ENCODE assay signal across 19 cellular contexts in the genomic region with DNA sequence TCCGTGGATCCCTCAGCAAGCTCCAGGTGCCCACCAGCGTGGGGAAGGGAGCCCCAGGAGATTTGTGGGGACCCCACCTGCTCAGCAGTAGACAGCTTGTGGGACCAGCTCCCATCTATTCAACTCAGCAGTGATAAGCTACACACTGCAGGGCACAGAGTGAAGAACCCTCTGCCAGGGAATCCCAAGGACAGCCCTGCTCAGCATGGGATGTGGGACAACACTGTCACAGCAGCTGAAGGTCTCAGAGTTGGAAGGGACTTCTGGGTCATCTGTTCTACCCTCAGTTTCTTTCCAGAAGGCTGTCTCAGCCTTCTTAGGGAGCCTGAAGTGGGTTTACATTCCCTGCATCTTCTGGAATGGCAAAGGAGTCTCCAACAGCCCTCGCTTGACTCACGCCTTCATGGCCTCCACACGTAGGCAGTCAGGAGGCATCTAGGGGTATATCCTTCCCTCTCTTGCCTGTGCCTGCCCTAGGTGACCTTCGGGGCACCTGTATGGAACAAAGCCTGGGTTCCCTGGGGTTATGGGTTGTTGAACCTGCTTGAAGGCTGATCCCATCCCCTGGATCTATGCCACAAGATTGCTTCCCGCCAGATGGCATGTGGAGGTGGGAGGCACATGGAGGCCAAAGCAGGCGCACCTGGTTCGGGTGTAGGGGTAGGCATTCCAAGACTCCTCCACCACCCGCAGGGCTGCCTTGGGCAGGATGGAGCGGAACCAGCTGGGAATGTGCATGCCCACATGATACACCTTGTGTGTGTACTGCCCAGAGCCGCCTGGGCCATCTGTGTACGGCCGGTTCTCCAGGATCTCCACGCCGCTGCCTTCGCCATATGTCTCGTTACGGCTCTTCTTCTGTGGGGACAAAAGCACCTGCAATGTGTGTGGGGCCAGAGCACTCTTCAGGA. TPM values are rescaled to one million over a fixed set of nuclear protein-coding genes. Genes with fewer than 3 reads are reported as not detected.
A peak's percentile ranks its signal among the peaks of the same experiment; 100 is the strongest.
DNase-seq lines count a peak whose midpoint lies in the region; ATAC-seq, FAIRE-seq and TF ChIP-seq lines count a peak whose summit lies in the region.
"Had no signal": no experiment of that assay in that cellular context is flagged by ENCODE, and none has a peak within 500 bp of the region (broad histone marks: within the 10 kb centered on the region; RNA-seq: fewer than 3 reads in every experiment).

No MANE protein-coding gene starts in this region.

- no peak for TF ChIP-seq RAD21 in H1 (IDR thresholded peaks at IDR 0.05 in 1 of 2, conservative IDR thresholded peaks at IDR 0.05 in 1 of 2; ENCODE audit: low read depth in 2 of 2, low read length in 2 of 2)

- POLR2A ChIA-PET in H1 (lab: Charles Lee; ENCODE audit: partially characterized antibody) = interaction anchor here (0.9 kb wide), 1 partner anchor 12 kb away, joined by 3 read pairs; no protein-coding TSS in a partner anchor

- no peak overlapping the region for H4K12ac ChIP-seq in trophoblast cell (ENCODE audit: low read depth, low read length)

- DNase-seq in NCI-H2171 treated with DMSO at 0.1 percent for 48 hours (lab: John Stamatoyannopoulos, UW) = peak; percentile 28
- DNase-seq in NCI-H2171 (lab: John Stamatoyannopoulos, UW) = no peak
- DNase-seq in bronchial epithelial cell (ENCODE audit: low read depth) = no peak
- no peak for DNase-seq in H1 (ENCODE audit: low read depth in 1 of 2, low spot score in 2 of 2)
- DNase-seq in trophoblast cell = peak; percentile 43 to 74
- DNase-seq in Kasumi-1 (lab: John Stamatoyannopoulos, UW) = no peak
- no peak for DNase-seq in heart right ventricle
- DNase-seq: AML-193; Caco-2; CD4-positive, alpha-beta T cell; GDM1; H9 had no signal

- H4K8ac ChIP-seq in H1 (ENCODE audit: extremely low read depth, insufficient read depth, low read length) = no peak overlapping the region
- H4K8ac ChIP-seq in trophoblast cell (ENCODE audit: low read depth, low read length) = no peak overlapping the region

- H3K9ac ChIP-seq in H1 (replicated peaks in 1 of 4; ENCODE audit: extremely low read depth in 1 of 4, low read depth in 3 of 4, low read length in 3 of 4) = no peak overlapping the region
- no peak overlapping the region for H3K9ac ChIP-seq in trophoblast cell (ENCODE audit: low read length)

- H2BK120ac ChIP-seq in H1 (replicated peaks; ENCODE audit: low read depth, low read length) = no peak overlapping the region
- H2BK120ac ChIP-seq in trophoblast cell (ENCODE audit: insufficient read depth, low read length, poor library complexity) = no peak overlapping the region

- TF ChIP-seq CTCF in bronchial epithelial cell (IDR thresholded peaks at IDR 0.05; ENCODE audit: insufficient read depth, low read length, severe bottlenecking) (no peak), H1 (IDR thresholded peaks at IDR 0.05; ENCODE audit: control extremely low read depth in 1 of 3, insufficient read depth in 1 of 3, low read depth in 1 of 3, low read length in 3 of 3) (no peak), heart right ventricle (IDR thresholded peaks at IDR 0.05) (no peak)

- FAIRE-seq in bronchial epithelial cell (lab: Jason Lieb, UNC) (peak; percentile 23), H1 (lab: Jason Lieb, UNC) (no peak)
- FAIRE-seq: A549, D721Med, HepG2 had no signal

- no peak overlapping the region for H4K91ac ChIP-seq in H1 (replicated peaks; ENCODE audit: insufficient read length, low read length)
- no peak overlapping the region for H4K91ac ChIP-seq in trophoblast cell (ENCODE audit: low read depth, low read length)

- H3K14ac ChIP-seq in H1 (ENCODE audit: insufficient read length) (no peak overlapping the region), trophoblast cell (ENCODE audit: low read length) (no peak overlapping the region)

- H3K4ac ChIP-seq in H1 (replicated peaks; ENCODE audit: insufficient read length, low read depth, low read length) (no peak overlapping the region), trophoblast cell (ENCODE audit: low read depth, low read length) (no peak overlapping the region)

- H3K27ac ChIP-seq in H1 (ENCODE audit: low read depth, low read length) (no peak overlapping the region), trophoblast cell (ENCODE audit: low read depth, low read length) (no peak overlapping the region), heart right ventricle (no peak overlapping the region)
- H3K27ac ChIP-seq: 22Rv1, A549, C4-2B had no signal

- H3K4me1 ChIP-seq in H1 (replicated peaks in 1 of 4; ENCODE audit: control insufficient read depth in 3 of 4, insufficient read depth in 4 of 4, low read length in 3 of 4) (no peaks in the 10 kb centered on the region), trophoblast cell (ENCODE audit: control insufficient read depth in 1 of 2, insufficient read depth in 2 of 2, low read length in 2 of 2) (peaks cover 10 to 11% of the 10 kb centered on the region in 2 experiments), heart right ventricle (no peaks in the 10 kb centered on the region)

- H3K23ac ChIP-seq in H1 (ENCODE audit: insufficient read length) (no peak overlapping the region), trophoblast cell (ENCODE audit: low read length) (no peak overlapping the region)

- no peak overlapping the region for H2BK15ac ChIP-seq in H1 (ENCODE audit: low read length)

- TF ChIP-seq POLR2A in H1 (IDR thresholded peaks at IDR 0.05; ENCODE audit: control extremely low read depth in 1 of 2, low read depth in 2 of 2, low read length in 2 of 2) = no peak

- WGBS in H1 (ENCODE audit: extremely low coverage in 1 of 2, insufficient coverage in 1 of 2, insufficient read length in 1 of 2, insufficient replicate concordance in 2 of 2, low coverage in 1 of 2, low lambda C conversion rate in 2 of 2, missing lambda C conversion rate in 1 of 2), 2 experiments = 89% methylated on average over 19 of the region's 19 CpGs; no CpG with 5 or more reads in 1 of the 2 experiments
- WGBS in trophoblast cell (ENCODE audit: extremely low coverage, insufficient coverage, insufficient read length) = no CpG with 5 or more reads among the region's 19 CpGs
- 95 to 98% methylated on average over 19 of the region's 19 CpGs for WGBS in heart right ventricle, 2 donors

- H3K4me2 ChIP-seq in H1 (ENCODE audit: insufficient read depth in 1 of 2, low read depth in 2 of 2, low read length in 2 of 2) (no peak overlapping the region), trophoblast cell (ENCODE audit: low read length) (no peak overlapping the region)
- H3K4me2 ChIP-seq: A549, GM23338 had no signal

- H3K18ac ChIP-seq in H1 (ENCODE audit: extremely low read depth, low read length) (no peak overlapping the region), trophoblast cell (ENCODE audit: low read length) (no peak overlapping the region)

- CTCF ChIA-PET in H1 (lab: Charles Lee; ENCODE audit: partially characterized antibody) = interaction anchor here (1.1 to 1.7 kb wide), 4 partner anchors 11 to 47 kb away, joined by 3 to 5 read pairs (median 3); no protein-coding TSS in a partner anchor

- H3K27me3 ChIP-seq in bronchial epithelial cell (ENCODE audit: control insufficient read depth, insufficient read depth, low read length) (no peaks in the 10 kb centered on the region), H1 (replicated peaks in 1 of 4; ENCODE audit: control insufficient read depth in 3 of 4, extremely low read depth in 1 of 4, insufficient read depth in 3 of 4, low read length in 3 of 4) (no peaks in the 10 kb centered on the region), trophoblast cell (ENCODE audit: insufficient read depth, low read length) (no peaks in the 10 kb centered on the region), heart right ventricle (no peaks in the 10 kb centered on the region)

- H3K4me3 ChIP-seq in bronchial epithelial cell (ENCODE audit: low read depth, low read length) = no peak overlapping the region
- no peak overlapping the region for H3K4me3 ChIP-seq in H1 (ENCODE audit: extremely low read depth in 1 of 4, insufficient read depth in 2 of 4, low read depth in 3 of 4, low read length in 4 of 4)
- H3K4me3 ChIP-seq in trophoblast cell (ENCODE audit: low read depth, low read length) = no peak overlapping the region
- no peak overlapping the region for H3K4me3 ChIP-seq in heart right ventricle
- H3K4me3 ChIP-seq: A549, GM23338 had no signal

- H2BK5ac ChIP-seq in H1 (ENCODE audit: low read depth, low read length) (no peak overlapping the region; the same call in 1 of the 2 replicates), trophoblast cell (ENCODE audit: low read depth, low read length, poor library complexity) (no peak overlapping the region)

- H2AK5ac ChIP-seq in H1 (ENCODE audit: low read depth, low read length) (no peak overlapping the region), trophoblast cell (ENCODE audit: low read length) (no peak overlapping the region)

- peaks cover 0 to 3% of the 10 kb centered on the region in 2 experiments for H4K20me1 ChIP-seq in H1 (replicated peaks in 1 of 2; ENCODE audit: control insufficient read depth in 1 of 2, insufficient read depth in 2 of 2, low read length in 2 of 2)

- no peak overlapping the region for H2AFZ ChIP-seq in H1 (ENCODE audit: low read length)
- no peak overlapping the region for H2AFZ ChIP-seq in trophoblast cell (ENCODE audit: insufficient read depth, low read length, poor library complexity)
- H2AFZ ChIP-seq: GM23338 had no signal

- no peaks in the 10 kb centered on the region for H3K23me2 ChIP-seq in H1 (ENCODE audit: low read depth, low read length)

- H3K36me3 ChIP-seq in bronchial epithelial cell (ENCODE audit: control insufficient read depth, insufficient read depth, low read length) = no peaks in the 10 kb centered on the region
- H3K36me3 ChIP-seq in H1 (ENCODE audit: control insufficient read depth in 2 of 4, insufficient read depth in 4 of 4, low read length in 3 of 4) = no peaks in the 10 kb centered on the region
- no peaks in the 10 kb centered on the region for H3K36me3 ChIP-seq in trophoblast cell (ENCODE audit: control insufficient read depth in 1 of 2, insufficient read depth in 2 of 2, low read length in 2 of 2)
- H3K36me3 ChIP-seq in heart right ventricle = peaks cover 0 to 56% (median 11%) of the 10 kb centered on the region in 9 donors

- H3K79me2 ChIP-seq in H1 (ENCODE audit: control insufficient read depth in 1 of 2, insufficient read depth in 2 of 2, low read length in 2 of 2) = no peaks in the 10 kb centered on the region
- H3K79me2 ChIP-seq in trophoblast cell (ENCODE audit: control insufficient read depth, insufficient read depth, low read length, poor library complexity) = no peaks in the 10 kb centered on the region

- no peaks in the 10 kb centered on the region for H3K79me1 ChIP-seq in H1 (ENCODE audit: low read depth, low read length)
- H3K79me1 ChIP-seq in trophoblast cell (ENCODE audit: low read length) = no peaks in the 10 kb centered on the region

- no peak overlapping the region for H4K5ac ChIP-seq in H1 (ENCODE audit: insufficient read length, low read depth, low read length)

- intact Hi-C loops in heart right ventricle (cut with DNase I) = no loop called here

- ATAC-seq in HG02885 (IDR thresholded peaks at IDR 0.05; ENCODE audit: poor library complexity, unreplicated experiment) (no peak), heart right ventricle (no peak)
- ATAC-seq: A549, GM23338, HepG2 had no signal

- TF ChIP-seq EP300 in H1 (IDR thresholded peaks at IDR 0.05; ENCODE audit: borderline replicate concordance in 1 of 2, low read depth in 2 of 2, low read length in 2 of 2) = no peak

- no peak overlapping the region for H3K56ac ChIP-seq in H1 (replicated peaks; ENCODE audit: insufficient read length, low read depth, low read length)

- H2BK20ac ChIP-seq in H1 (ENCODE audit: low read length) = no peak overlapping the region

- H2BK12ac ChIP-seq in H1 (ENCODE audit: low read depth, low read length) (no peak overlapping the region), trophoblast cell (ENCODE audit: low read length) (no peak overlapping the region)

- H3K9me3 ChIP-seq in H1 (ENCODE audit: insufficient read depth in 2 of 2, low read depth in 1 of 2, low read length in 1 of 2) (no peaks in the 10 kb centered on the region; a peak in 1 of 4 replicates), trophoblast cell (ENCODE audit: insufficient read depth, low read depth, low read length) (no peaks in the 10 kb centered on the region), heart right ventricle (no peaks in the 10 kb centered on the region)
- H3K9me3 ChIP-seq: A549, Caco-2 had no signal

RNA-seq across cellular contexts. Expression of a gene that starts 33.0 kb away (rescaled TPM):
- 158 and 237 TPM in 2 replicates for total RNA-seq in bronchial epithelial cell
- total RNA-seq in H1 (2021; fragmentation: NEBNext Ultra II Directional; extraction: Animal tissue kit (Norgen Biotek cat#: 25700)) = 109 and 115 TPM in 2 replicates
- polyA plus RNA-seq in H1 (2011; rRNA removed) = 76.4 and 97.6 TPM in 2 replicates
- 167 TPM for polyA plus RNA-seq in H1 (2011; cell fraction: cytosol; rRNA removed)
- 189 TPM for polyA plus RNA-seq in H1 (2011; cell fraction: nucleus; rRNA removed)
- 132 to 155 TPM (median 146 TPM) in 4 replicates for polyA plus RNA-seq in H1 (2012, experiment 1 of 2)
- polyA plus RNA-seq in H1 (2012, experiment 2 of 2) = 99.7 TPM
- 111 TPM for polyA plus RNA-seq in H1 (2013, experiment 1 of 2)
- polyA plus RNA-seq in H1 (2013, experiment 2 of 2) = 111 TPM
- 18.1 and 21.2 TPM in 2 replicates for polyA minus RNA-seq in H1 (2011; rRNA and poly(A)+ RNA removed)
- 44.5 TPM for polyA minus RNA-seq in H1 (2011; cell fraction: cytosol; rRNA and poly(A)+ RNA removed)
- polyA minus RNA-seq in H1 (2011; cell fraction: nucleus; rRNA and poly(A)+ RNA removed) = 19.1 TPM
- polyA plus RNA-seq in trophoblast cell (2013) = 121 and 122 TPM in 2 replicates
- 100 to 1,000 TPM; 125 to 161 (median 137) TPM for total RNA-seq in heart right ventricle
- 100 to 1,000 TPM; 226 to 319 TPM for polyA plus RNA-seq in heart right ventricle

RNA-seq across cellular contexts. Expression of a gene that starts 38.4 kb away (rescaled TPM):
- total RNA-seq in bronchial epithelial cell = 15.0 and 17.0 TPM in 2 replicates
- 17.3 and 17.4 TPM in 2 replicates for total RNA-seq in H1 (2021; fragmentation: NEBNext Ultra II Directional; extraction: Animal tissue kit (Norgen Biotek cat#: 25700))
- polyA plus RNA-seq in H1 (2011; rRNA removed) = 20.3 and 35.6 TPM in 2 replicates
- 27.1 TPM for polyA plus RNA-seq in H1 (2011; cell fraction: cytosol; rRNA removed)
- 58.8 TPM for polyA plus RNA-seq in H1 (2011; cell fraction: nucleus; rRNA removed)
- polyA plus RNA-seq in H1 (2012, experiment 1 of 2) = 6.5 to 12.5 TPM (median 11.5 TPM) in 4 replicates
- 9.1 TPM for polyA plus RNA-seq in H1 (2012, experiment 2 of 2)
- 5.4 TPM for polyA plus RNA-seq in H1 (2013, experiment 1 of 2)
- 5.4 TPM for polyA plus RNA-seq in H1 (2013, experiment 2 of 2)
- polyA minus RNA-seq in H1 (2011; rRNA and poly(A)+ RNA removed) = 10.5 and 13.0 TPM in 2 replicates
- polyA minus RNA-seq in H1 (2011; cell fraction: cytosol; rRNA and poly(A)+ RNA removed) = 10.9 TPM
- 27.0 TPM for polyA minus RNA-seq in H1 (2011; cell fraction: nucleus; rRNA and poly(A)+ RNA removed)
- 5.6 and 6.0 TPM in 2 replicates for polyA plus RNA-seq in trophoblast cell (2013)
- 10 to 100 TPM; 10.6 to 17.1 (median 12.0) TPM for total RNA-seq in heart right ventricle
- 10 to 100 TPM; 12.0 to 15.9 TPM for polyA plus RNA-seq in heart right ventricle

RNA-seq across cellular contexts. Expression of a gene that starts 47.2 kb away (rescaled TPM):
- total RNA-seq in bronchial epithelial cell = 2.3 and 3.4 TPM in 2 replicates
- total RNA-seq in H1 (2021; fragmentation: NEBNext Ultra II Directional; extraction: Animal tissue kit (Norgen Biotek cat#: 25700)) = 6.3 and 8.0 TPM in 2 replicates
- polyA plus RNA-seq in H1 (2011; rRNA removed) = 3.8 and 5.0 TPM in 2 replicates
- polyA plus RNA-seq in H1 (2011; cell fraction: cytosol; rRNA removed) = 4.0 TPM
- polyA plus RNA-seq in H1 (2011; cell fraction: nucleus; rRNA removed) = 7.8 TPM
- 1.7 to 3.8 TPM (median 3.3 TPM) in 4 replicates for polyA plus RNA-seq in H1 (2012, experiment 1 of 2)
- polyA plus RNA-seq in H1 (2012, experiment 2 of 2) = 3.3 TPM
- 3.2 TPM for polyA plus RNA-seq in H1 (2013, experiment 1 of 2)
- 3.4 TPM for polyA plus RNA-seq in H1 (2013, experiment 2 of 2)
- 6.1 and 7.9 TPM in 2 replicates for polyA minus RNA-seq in H1 (2011; rRNA and poly(A)+ RNA removed)
- 6.6 TPM for polyA minus RNA-seq in H1 (2011; cell fraction: cytosol; rRNA and poly(A)+ RNA removed)
- 9.2 TPM for polyA minus RNA-seq in H1 (2011; cell fraction: nucleus; rRNA and poly(A)+ RNA removed)
- 2.4 TPM in 2 replicates for polyA plus RNA-seq in trophoblast cell (2013)
- total RNA-seq in heart right ventricle = 1 to 10 TPM; 2.7 to 5.8 (median 4.5) TPM
- 1 to 10 TPM; 1.9 to 6.0 TPM for polyA plus RNA-seq in heart right ventricle

Comparison
In these comparisons a context has a peak if more than half of its experiments do, and no peak if none do; other contexts are left out.
1. DNase-seq: peak in NCI-H2171 treated with DMSO at 0.1 percent for 48 hours (single experiment) and trophoblast cell (2 of 2); none in NCI-H2171 (single experiment), bronchial epithelial cell (single experiment), H1 (0 of 2), Kasumi-1 (0 of 2) and heart right ventricle (0 of 2).